Comparison of ENCODE assay signal across 18 cellular contexts in the genomic region with DNA sequence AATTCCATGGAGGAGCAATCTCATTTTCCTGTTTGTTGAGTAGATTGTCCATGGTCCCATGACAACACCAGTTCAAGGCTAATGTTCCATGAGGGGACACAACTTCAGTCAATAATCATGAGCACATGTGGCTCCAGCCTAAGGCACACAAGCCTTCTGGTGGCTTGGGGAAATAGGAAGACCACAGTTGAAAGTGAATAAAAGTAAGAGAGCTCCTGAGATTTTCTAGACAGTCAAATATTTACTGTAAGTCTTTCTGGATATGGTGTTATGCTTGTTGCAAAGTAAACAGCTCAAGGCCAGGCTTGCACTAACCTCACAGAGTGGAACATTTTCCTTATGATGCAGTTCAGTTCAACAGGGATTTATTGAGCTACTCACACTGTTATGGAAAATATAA.
"Had no signal": no experiment of that assay in that cellular context is flagged by ENCODE, and none has a peak within 500 bp of the region (broad histone marks: within the 10 kb centered on the region; RNA-seq: fewer than 3 reads in every experiment).

No MANE protein-coding gene starts in this region.

- H3K27me3 ChIP-seq: ascending aorta, dorsolateral prefrontal cortex, gastrocnemius medialis, tibial nerve had no signal

- H3K4me3 ChIP-seq: ascending aorta, dorsolateral prefrontal cortex, gastrocnemius medialis, left ventricle myocardium inferior, psoas muscle, tibial nerve had no signal

- ATAC-seq: activated T-cell treated with anti-CD3 and anti-CD28 coated beads, Interleukin-2, amount 50 U/mL, for 72 hours; gastrocnemius medialis; psoas muscle; right cardiac atrium had no signal

- DNase-seq: activated CD4-positive, alpha-beta T cell treated with anti-CD3 and anti-CD28 coated beads, Interleukin-2, amount 50 U/mL, for 1 hour; activated CD8-positive, alpha-beta memory T cell treated with anti-CD3 and anti-CD28 coated beads, Interleukin-2, amount 50 U/mL, for 48 hours; activated effector memory CD4-positive, alpha-beta T cell treated with anti-CD3 and anti-CD28 coated beads, Interleukin-2, amount 50 U/mL, for 16 hours; activated naive CD4-positive, alpha-beta T cell treated with anti-CD3 and anti-CD28 coated beads, Interleukin-2, amount 50 U/mL, for 16 hours; activated T-cell treated with anti-CD3 and anti-CD28 coated beads, Interleukin-2, amount 50 U/mL, for 72 hours; dorsolateral prefrontal cortex; gastrocnemius medialis; head of caudate nucleus; kidney; left ventricle myocardium inferior; psoas muscle; right cardiac atrium; stimulated activated CD4-positive, alpha-beta T cell treated with anti-CD3 and anti-CD28 coated beads, Interleukin-2, amount 100 ng/mL, for 24 hours; stimulated activated naive CD4-positive, alpha-beta T cell treated with Interleukin-2 at 50 U/mL for 16 hours; T-helper 1 cell; T-helper 9 cell had no signal

- H3K36me3 ChIP-seq: ascending aorta, gastrocnemius medialis, left ventricle myocardium inferior, tibial nerve had no signal

- H3K27ac ChIP-seq: dorsolateral prefrontal cortex, left ventricle myocardium inferior, psoas muscle, tibial nerve had no signal

- H3K4me1 ChIP-seq: psoas muscle had no signal
